In genomic region chr1:41955461-41956159, GRCh38 we compare ENCODE assay signal across 8 cellular contexts. TPM values are rescaled to one million over a fixed set of nuclear protein-coding genes. Genes with fewer than 3 reads are reported as not detected.
A peak's percentile ranks its signal among the peaks of the same experiment; 100 is the strongest.
DNase-seq lines count a peak whose midpoint lies in the region; ATAC-seq, FAIRE-seq and TF ChIP-seq lines count a peak whose summit lies in the region.

No MANE protein-coding gene starts in this region.

- H3K4me1 ChIP-seq in small intestine (ENCODE audit: control insufficient read depth in 2 of 2, insufficient read depth in 1 of 2, low read depth in 1 of 2, low read length in 1 of 2) = no peaks in the 10 kb centered on the region

- CTCF ChIA-PET in MCF 10A (lab: Yijun Ruan, JAX) = no interaction called here

- H3K27me3 Mint-ChIP-seq in MCF 10A (ENCODE audit: insufficient read depth, unreplicated experiment) = peaks cover 12% of the 10 kb centered on the region

- H3K9me3 ChIP-seq in MG63 (no peaks in the 10 kb centered on the region), small intestine (ENCODE audit: control insufficient read depth, low read depth) (no peaks in the 10 kb centered on the region)

- H3K9me3 Mint-ChIP-seq in MCF 10A (ENCODE audit: unreplicated experiment) = no peaks in the 10 kb centered on the region

- H3K27ac Mint-ChIP-seq in MCF 10A (ENCODE audit: low read depth, unreplicated experiment) = no peak overlapping the region

- H3K4me1 Mint-ChIP-seq in MCF 10A (ENCODE audit: insufficient read depth, unreplicated experiment) = peaks cover 26% of the 10 kb centered on the region

- POLR2A ChIA-PET in MCF 10A (lab: Yijun Ruan, JAX) = interaction anchor here (1.7 kb wide), 1 partner anchor 13 kb away, joined by 8 read pairs; no protein-coding TSS in a partner anchor

- ATAC-seq in GM21619 (IDR thresholded peaks at IDR 0.05; ENCODE audit: unreplicated experiment) = peak; percentile 76

- 49 to 58% (median 55%) methylated on average over 9 of the region's 9 CpGs for WGBS in small intestine, 3 donors

- H3K4me3 ChIP-seq in MG63 (no peak overlapping the region), retinal pigment epithelial cell (ENCODE audit: low read length) (no peak overlapping the region), small intestine (ENCODE audit: low read depth in 1 of 2, low read length in 2 of 2) (no peak overlapping the region)

- H3K36me3 Mint-ChIP-seq in MCF 10A (ENCODE audit: insufficient read depth, unreplicated experiment) = no peaks in the 10 kb centered on the region

- H3K4me3 Mint-ChIP-seq in MCF 10A (ENCODE audit: unreplicated experiment) = no peak overlapping the region

- intact Hi-C loops in MCF 10A (cut with micrococcal nuclease) = no loop called here

- no TSS peak for BruUV-seq in MCF 10A (replicated peaks; lab: Mats Ljungman, UMichigan)

- no peak overlapping the region for H3K27ac ChIP-seq in small intestine (ENCODE audit: low read depth in 1 of 2, low read length in 1 of 2)

- H3K36me3 ChIP-seq in MG63 (no peaks in the 10 kb centered on the region), small intestine (ENCODE audit: control insufficient read depth in 2 of 2, insufficient read depth in 2 of 2, low read length in 2 of 2) (no peaks in the 10 kb centered on the region)

- DNase-seq in Daoy (ENCODE audit: low read depth) = peak; percentile 97
- peak; percentile 74 for DNase-seq in MG63
- peak; percentile 73 for DNase-seq in MCF 10A (ENCODE audit: unreplicated experiment)
- peak; percentile 81 for DNase-seq in retinal pigment epithelial cell (ENCODE audit: low read depth)
- no peak for DNase-seq in D721Med (ENCODE audit: insufficient read length, low spot score)
- no peak for DNase-seq in stimulated activated CD4-positive, alpha-beta T cell treated with anti-CD3 and anti-CD28 coated beads, Interleukin-12 subunit alpha, Interleukin-12 subunit beta, amount 100 ng/mL, for 4 hours
- DNase-seq in small intestine = no peak

- TF ChIP-seq CTCF in MCF 10A (IDR thresholded peaks at IDR 0.05; ENCODE audit: unreplicated experiment) = no peak
- no peak for TF ChIP-seq CTCF in retinal pigment epithelial cell (conservative IDR thresholded peaks at IDR 0.05; ENCODE audit: low read depth, low read length)
- TF ChIP-seq CTCF in D721Med (IDR thresholded peaks at IDR 0.05; ENCODE audit: insufficient read depth, missing control alignments) = no peak

- no peak for FAIRE-seq in D721Med (lab: Jason Lieb, UNC)
- no peak for FAIRE-seq in small intestine (lab: Jason Lieb, UNC)

- no peaks in the 10 kb centered on the region for H3K27me3 ChIP-seq in MG63
- no peaks in the 10 kb centered on the region for H3K27me3 ChIP-seq in small intestine (ENCODE audit: control insufficient read depth in 2 of 2, insufficient read depth in 2 of 2, low read length in 2 of 2)

RNA-seq across cellular contexts. Expression of gene HIVEP3, which starts 36.9 kb away (rescaled TPM):
- 7.5 and 9.5 TPM in 2 replicates for total RNA-seq in Daoy (2014; rRNA removed; shearing (Covaris generic))
- total RNA-seq in MG63 (2014; rRNA removed; shearing (Covaris generic); ENCODE audit: low replicate concordance) = 0.67 TPM in 1 of 2 replicates, not detected in the other
- 0.61 and 1.2 TPM in 2 replicates for total RNA-seq in MCF 10A (2022)
- polyA plus RNA-seq in small intestine = 1 to 10 TPM in 2 of 3 donors, under 1 TPM in 1; 0.67 to 2.2 (median 1.3) TPM

Comparison
In these comparisons a context has a peak if more than half of its experiments do, and no peak if none do; other contexts are left out.
1. DNase-seq: peak in Daoy (single experiment), MG63 (single experiment), MCF 10A (single experiment) and retinal pigment epithelial cell (single experiment); none in D721Med (single experiment), stimulated activated CD4-positive, alpha-beta T cell treated with anti-CD3 and anti-CD28 coated beads, Interleukin-12 subunit alpha, Interleukin-12 subunit beta, amount 100 ng/mL, for 4 hours (single experiment) and small intestine (single experiment).